ENCODE assay signal across 20 cellular contexts in the genomic region with DNA sequence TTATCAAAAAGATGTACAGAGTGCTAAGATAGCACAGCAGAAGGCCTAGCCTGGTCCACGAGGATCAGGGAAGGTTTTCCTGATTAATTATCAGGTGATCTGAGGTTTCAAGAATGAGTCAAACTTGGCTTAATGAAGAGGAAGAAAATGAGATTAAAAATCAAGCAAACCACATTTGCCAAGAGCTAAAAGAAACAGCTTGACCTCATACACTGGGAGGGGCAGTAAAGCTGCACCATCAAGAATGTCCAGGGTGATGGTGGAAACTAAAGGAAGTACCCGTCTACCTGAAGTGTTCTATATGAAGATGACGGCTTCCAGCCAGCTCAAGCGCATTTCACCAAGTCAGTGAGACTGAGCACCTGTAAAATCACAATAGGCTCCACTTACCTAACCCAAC.
"Had no signal": no experiment of that assay in that cellular context is flagged by ENCODE, and none has a peak within 500 bp of the region (broad histone marks: within the 10 kb centered on the region; RNA-seq: fewer than 3 reads in every experiment).

No MANE protein-coding gene starts in this region.

- H3K9me3 ChIP-seq: esophagus muscularis mucosa, gastroesophageal sphincter, left ventricle myocardium inferior, lower lobe of right lung, neutrophil, psoas muscle, right atrium auricular region, sigmoid colon, suprapubic skin, thyroid gland, upper lobe of left lung, uterus had no signal

- H3K4me1 ChIP-seq: esophagus muscularis mucosa, gastroesophageal sphincter, left ventricle myocardium inferior, lower lobe of right lung, psoas muscle, right atrium auricular region, sigmoid colon, suprapubic skin, thyroid gland, upper lobe of left lung, uterus had no signal

- H3K36me3 ChIP-seq: esophagus muscularis mucosa, gastroesophageal sphincter, left ventricle myocardium inferior, lower lobe of right lung, neutrophil, right atrium auricular region, sigmoid colon, suprapubic skin, thyroid gland, upper lobe of left lung, uterus had no signal

- ATAC-seq: gastroesophageal sphincter; lower lobe of right lung; psoas muscle; stimulated activated naive CD8-positive, alpha-beta T cell treated with anti-CD3 and anti-CD28 coated beads, Interleukin-15, Interleukin-2, amounts not matched to agents 100 U/mL and 50 U/mL, for 24 hours had no signal

- DNase-seq: cerebellar nuclear complex; dermis blood vessel endothelial cell; glutamatergic neuron; islet precursor cell; left ventricle myocardium inferior; lower lobe of right lung; naive B cell; psoas muscle; sigmoid colon; stimulated activated CD4-positive, alpha-beta T cell treated with anti-CD3 and anti-CD28 coated beads, Interleukin-12 subunit alpha, Interleukin-12 subunit beta, amount 100 ng/mL, for 4 hours; stimulated activated naive CD8-positive, alpha-beta T cell treated with anti-CD3 and anti-CD28 coated beads, Interleukin-15, Interleukin-2, amounts not matched to agents 100 U/mL and 50 U/mL, for 24 hours; thyroid gland; upper lobe of left lung; uterus had no signal

- H3K4me3 ChIP-seq: esophagus muscularis mucosa, gastroesophageal sphincter, left ventricle myocardium inferior, lower lobe of right lung, psoas muscle, right atrium auricular region, sigmoid colon, skin epidermis, suprapubic skin, thyroid gland, upper lobe of left lung, uterus had no signal
